In genomic region chr7:66281678-66282593, GRCh38 we compare ENCODE assay signal across 7 cellular contexts.
DNase-seq lines count a peak whose midpoint lies in the region; ATAC-seq, FAIRE-seq and TF ChIP-seq lines count a peak whose summit lies in the region.

No MANE protein-coding gene starts in this region.

- H3K9me3 ChIP-seq in kidney (ENCODE audit: control insufficient read depth in 1 of 2, low read length in 2 of 2): no peaks in the 10 kb centered on the region
- no peaks in the 10 kb centered on the region for H3K9me3 ChIP-seq in upper lobe of right lung
- H3K9me3 ChIP-seq in neuronal stem cell (replicated peaks in 1 of 2; ENCODE audit: control insufficient read depth in 2 of 2, insufficient read depth in 1 of 2, low read depth in 1 of 2, low read length in 2 of 2): peaks cover 0 to 1% of the 10 kb centered on the region in 2 donors

- H3K36me3 ChIP-seq in kidney (ENCODE audit: control insufficient read depth in 1 of 2, insufficient read depth in 2 of 2, low read length in 2 of 2) (no peaks in the 10 kb centered on the region), upper lobe of right lung (no peaks in the 10 kb centered on the region), neuronal stem cell (replicated peaks in 1 of 2; ENCODE audit: control insufficient read depth in 2 of 2, insufficient read depth in 2 of 2, low read length in 2 of 2) (peaks cover 0 to 3% of the 10 kb centered on the region in 2 donors)

- no peak for FAIRE-seq in kidney (lab: Jason Lieb, UNC)

- H2BK5ac ChIP-seq in neuronal stem cell (ENCODE audit: low read length): no peak overlapping the region

- H3K4me1 ChIP-seq in kidney (ENCODE audit: control insufficient read depth in 1 of 2, insufficient read depth in 1 of 2, low read depth in 1 of 2, low read length in 2 of 2) (peaks cover 0 to 9% of the 10 kb centered on the region in 2 donors), upper lobe of right lung (peaks cover 9% of the 10 kb centered on the region), neuronal stem cell (ENCODE audit: control insufficient read depth in 2 of 2, insufficient read depth in 1 of 2, low read depth in 1 of 2, low read length in 2 of 2) (peaks cover 0 to 4% of the 10 kb centered on the region in 2 donors)

- H3K4ac ChIP-seq in neuronal stem cell (ENCODE audit: low read length): no peak overlapping the region

- intact Hi-C loops in kidney (cut with DNase I): no loop called here
- intact Hi-C loops in upper lobe of right lung (cut with DNase I): no loop called here

- H3K23ac ChIP-seq in neuronal stem cell (ENCODE audit: low read depth, low read length, poor library complexity): no peak overlapping the region

- H3K9ac ChIP-seq in kidney (ENCODE audit: low read length in 2 of 2): no peak overlapping the region
- no peak overlapping the region for H3K9ac ChIP-seq in neuronal stem cell (ENCODE audit: low read depth, low read length, poor library complexity)

- H2BK12ac ChIP-seq in neuronal stem cell (ENCODE audit: low read length): no peak overlapping the region

- H3K4me3 ChIP-seq in kidney (ENCODE audit: low read length in 2 of 2) (peak overlapping the region in 1 of 2 donors; percentile 0), upper lobe of right lung (no peak overlapping the region), neuronal stem cell (ENCODE audit: low read length in 2 of 2) (no peak overlapping the region)

- H3K27ac ChIP-seq in kidney (ENCODE audit: low read depth in 2 of 2, low read length in 2 of 2) (peak overlapping the region; percentile 44 to 63), upper lobe of right lung (no peak overlapping the region), neuronal stem cell (replicated peaks; ENCODE audit: low read length) (no peak overlapping the region)

- H2BK15ac ChIP-seq in neuronal stem cell (ENCODE audit: low read length): no peak overlapping the region

- no CpG with 5 or more reads among the region's 8 CpGs for WGBS in neuronal stem cell (ENCODE audit: extremely low coverage in 2 of 2, insufficient read length in 2 of 2, insufficient replicate concordance in 1 of 2), 2 donors

- no peak for TF ChIP-seq EP300 in Ishikawa (IDR thresholded peaks at IDR 0.05; ENCODE audit: borderline replicate concordance)

- peak; percentile 94 for DNase-seq in astrocyte of the hippocampus (ENCODE audit: low read depth, low spot score)
- peak; percentile 35 for DNase-seq in kidney
- no peak for DNase-seq in upper lobe of right lung
- DNase-seq in NCI-H1092 (lab: John Stamatoyannopoulos, UW): no peak
- DNase-seq in neuronal stem cell (ENCODE audit: low spot score): no peak

- no peak overlapping the region for H3K18ac ChIP-seq in neuronal stem cell (ENCODE audit: low read length)

- H4K91ac ChIP-seq in neuronal stem cell (ENCODE audit: low read depth, low read length, poor library complexity): no peak overlapping the region

- no peaks in the 10 kb centered on the region for H3K79me1 ChIP-seq in neuronal stem cell (ENCODE audit: low read depth, low read length)

- no peak overlapping the region for H4K8ac ChIP-seq in neuronal stem cell (ENCODE audit: low read depth, low read length)

- TF ChIP-seq CTCF in kidney (IDR thresholded peaks at IDR 0.05; ENCODE audit: borderline replicate concordance, extremely low read depth, insufficient read depth) (no peak), upper lobe of right lung (IDR thresholded peaks at IDR 0.05) (no peak)

- H2AK5ac ChIP-seq in neuronal stem cell (ENCODE audit: low read depth, low read length): no peak overlapping the region

- H2AFZ ChIP-seq in neuronal stem cell (ENCODE audit: low read length): no peak overlapping the region

- H2BK120ac ChIP-seq in neuronal stem cell (ENCODE audit: low read depth, low read length): no peak overlapping the region

- no peak overlapping the region for H3K4me2 ChIP-seq in neuronal stem cell (ENCODE audit: insufficient read depth, low read length, poor library complexity, severe bottlenecking)

- H3K27me3 ChIP-seq in upper lobe of right lung: no peaks in the 10 kb centered on the region
- no peaks in the 10 kb centered on the region for H3K27me3 ChIP-seq in neuronal stem cell (ENCODE audit: control insufficient read depth in 3 of 3, insufficient read depth in 3 of 3, low read depth in 1 of 3, low read length in 3 of 3)

- no peak overlapping the region for H3K14ac ChIP-seq in neuronal stem cell (ENCODE audit: low read length)

- ATAC-seq in upper lobe of right lung: peak; percentile 70
- ATAC-seq in HG03378 (IDR thresholded peaks at IDR 0.05; ENCODE audit: unreplicated experiment): no peak

- TF ChIP-seq RAD21 in Ishikawa (IDR thresholded peaks at IDR 0.05; ENCODE audit: low read depth): no peak

TF ChIP-seq in Ishikawa, 13 proteins besides CTCF, POLR2A, EP300 and RAD21:
- TF ChIP-seq NFIC (IDR thresholded peaks at IDR 0.05) (0 out of 2 replicates have a peak, but pooled peaks have one; percentile 12), MAX (IDR thresholded peaks at IDR 0.05) (no peak)
TF ChIP-seq in Ishikawa: peak in this region for 1.

Comparison
In these comparisons a context has a peak if more than half of its experiments do, and no peak if none do; other contexts are left out.
1. DNase-seq: peak in astrocyte of the hippocampus (single experiment) and kidney (single experiment); none in upper lobe of right lung (single experiment), NCI-H1092 (single experiment) and neuronal stem cell (single experiment).
2. H3K27ac ChIP-seq: peak in kidney (2 of 2); none in upper lobe of right lung (single experiment) and neuronal stem cell (single experiment).